ENCODE assay signal across 11 cellular contexts in genomic region chr14:89444044-89444443, GRCh38. TPM values are rescaled to one million over a fixed set of nuclear protein-coding genes. Genes with fewer than 3 reads are reported as not detected.
DNase-seq lines count a peak whose midpoint lies in the region; ATAC-seq, FAIRE-seq and TF ChIP-seq lines count a peak whose summit lies in the region.
"Had no signal": no experiment of that assay in that cellular context is flagged by ENCODE, and none has a peak within 500 bp of the region (broad histone marks: within the 10 kb centered on the region; RNA-seq: fewer than 3 reads in every experiment).

No MANE protein-coding gene starts in this region.

- no peaks in the 10 kb centered on the region for H3K9me3 ChIP-seq in CD8-positive, alpha-beta memory T cell (ENCODE audit: low read length)
- no peaks in the 10 kb centered on the region for H3K9me3 ChIP-seq in suprapubic skin

- peak; percentile 42 for ATAC-seq in HG03175 (IDR thresholded peaks at IDR 0.05; ENCODE audit: unreplicated experiment)
- peak; percentile 56 for ATAC-seq in activated T-helper 17 cell treated with anti-CD3 and anti-CD28 coated beads, Interleukin-2, amount 50 U/mL, for 72 hours (replicated peaks)
- peak in 1 of 2 donors; percentile 28 for ATAC-seq in naive thymus-derived CD8-positive, alpha-beta T cell
- ATAC-seq: Panc1 had no signal

- no peak for FAIRE-seq in RCC 7860 (lab: Jason Lieb, UNC)

- CTCF ChIA-PET in CD8-positive, alpha-beta memory T cell (lab: Charles Lee) = interaction anchor here (1.6 kb wide), 1 partner anchor 23 kb away, joined by 4 read pairs; no protein-coding TSS in a partner anchor

- no peaks in the 10 kb centered on the region for H3K27me3 ChIP-seq in CD8-positive, alpha-beta memory T cell (ENCODE audit: insufficient read depth, low read length, poor library complexity, severe bottlenecking)
- H3K27me3 ChIP-seq in suprapubic skin = no peaks in the 10 kb centered on the region

- peak overlapping the region; percentile 4 to 84 (median 37) for H3K27ac Mint-ChIP-seq in CD8-positive, alpha-beta memory T cell
- H3K27ac Mint-ChIP-seq in activated T-helper 17 cell treated with anti-CD3 and anti-CD28 coated beads, Interleukin-2, amount 50 U/mL, for 72 hours = peak overlapping the region; percentile 81
- H3K27ac Mint-ChIP-seq in naive thymus-derived CD8-positive, alpha-beta T cell = peak overlapping the region; percentile 69 to 96 (median 83)

- H3K4me1 Mint-ChIP-seq in CD8-positive, alpha-beta memory T cell = peaks cover 56 to 78% (median 69%) of the 10 kb centered on the region in 3 donors
- H3K4me1 Mint-ChIP-seq in activated T-helper 17 cell treated with anti-CD3 and anti-CD28 coated beads, Interleukin-2, amount 50 U/mL, for 72 hours = peaks cover 26% of the 10 kb centered on the region
- peaks cover 32 to 86% (median 79%) of the 10 kb centered on the region in 4 donors for H3K4me1 Mint-ChIP-seq in naive thymus-derived CD8-positive, alpha-beta T cell

- H3K4me1 ChIP-seq in CD8-positive, alpha-beta memory T cell (ENCODE audit: insufficient read depth, low read length) = peaks cover 43% of the 10 kb centered on the region
- peaks cover 10% of the 10 kb centered on the region for H3K4me1 ChIP-seq in suprapubic skin

- TF ChIP-seq CTCF in suprapubic skin (IDR thresholded peaks at IDR 0.05) = no peak

- H3K4me3 Mint-ChIP-seq in CD8-positive, alpha-beta memory T cell = peak overlapping the region in 5 of 7 donors; percentile 14 to 64 (median 30)
- H3K4me3 Mint-ChIP-seq in activated T-helper 17 cell treated with anti-CD3 and anti-CD28 coated beads, Interleukin-2, amount 50 U/mL, for 72 hours = peak overlapping the region; percentile 65
- H3K4me3 Mint-ChIP-seq in naive thymus-derived CD8-positive, alpha-beta T cell = peak overlapping the region; percentile 40 to 79 (median 74)

- no peak overlapping the region for H3K4me3 ChIP-seq in CD8-positive, alpha-beta memory T cell (ENCODE audit: low read length)
- no peak overlapping the region for H3K4me3 ChIP-seq in suprapubic skin

- no peak for TF ChIP-seq POLR2A in suprapubic skin (IDR thresholded peaks at IDR 0.05)

- no peak for TF ChIP-seq EP300 in suprapubic skin (IDR thresholded peaks at IDR 0.05)

- POLR2A ChIA-PET in CD8-positive, alpha-beta memory T cell (lab: Charles Lee) = interaction anchor here (0.6 kb wide), 1 partner anchor 301 kb away, joined by 5 read pairs; no protein-coding TSS in a partner anchor
- POLR2A ChIA-PET in naive thymus-derived CD8-positive, alpha-beta T cell (lab: Charles Lee) = interaction anchor here (0.7 to 2.9 kb wide), 8 partner anchors 8 to 1281 kb away, joined by 3 to 11 read pairs (median 4); no protein-coding TSS in a partner anchor

- H3K27ac ChIP-seq in CD8-positive, alpha-beta memory T cell (ENCODE audit: low read depth, low read length) = no peak overlapping the region
- no peak overlapping the region for H3K27ac ChIP-seq in suprapubic skin

- no peaks in the 10 kb centered on the region for H3K36me3 ChIP-seq in CD8-positive, alpha-beta memory T cell (ENCODE audit: insufficient read depth, low read length)
- no peaks in the 10 kb centered on the region for H3K36me3 ChIP-seq in suprapubic skin

- no peaks in the 10 kb centered on the region for H3K9me3 Mint-ChIP-seq in CD8-positive, alpha-beta memory T cell
- no peaks in the 10 kb centered on the region for H3K9me3 Mint-ChIP-seq in activated T-helper 17 cell treated with anti-CD3 and anti-CD28 coated beads, Interleukin-2, amount 50 U/mL, for 72 hours
- H3K9me3 Mint-ChIP-seq in naive thymus-derived CD8-positive, alpha-beta T cell = no peaks in the 10 kb centered on the region

- no peaks in the 10 kb centered on the region for H3K27me3 Mint-ChIP-seq in CD8-positive, alpha-beta memory T cell
- H3K27me3 Mint-ChIP-seq in activated T-helper 17 cell treated with anti-CD3 and anti-CD28 coated beads, Interleukin-2, amount 50 U/mL, for 72 hours = no peaks in the 10 kb centered on the region
- H3K27me3 Mint-ChIP-seq in naive thymus-derived CD8-positive, alpha-beta T cell = no peaks in the 10 kb centered on the region

- H3K36me3 Mint-ChIP-seq in CD8-positive, alpha-beta memory T cell = peaks cover 2 to 20% (median 5%) of the 10 kb centered on the region in 3 donors
- H3K36me3 Mint-ChIP-seq in activated T-helper 17 cell treated with anti-CD3 and anti-CD28 coated beads, Interleukin-2, amount 50 U/mL, for 72 hours (ENCODE audit: low read depth) = no peaks in the 10 kb centered on the region
- no peaks in the 10 kb centered on the region for H3K36me3 Mint-ChIP-seq in naive thymus-derived CD8-positive, alpha-beta T cell

- DNase-seq in CD8-positive, alpha-beta memory T cell = no peak
- no peak for DNase-seq in naive thymus-derived CD8-positive, alpha-beta T cell
- DNase-seq in NCI-H510A treated with DMSO at 0.1 percent for 48 hours (lab: John Stamatoyannopoulos, UW) = no peak
- no peak for DNase-seq in RCC 7860 (ENCODE audit: low spot score)
- no peak for DNase-seq in suprapubic skin (ENCODE audit: low spot score in 2 of 2)
- DNase-seq in Kasumi-1 (lab: John Stamatoyannopoulos, UW) = no peak
- DNase-seq: DMS153, nucleus accumbens had no signal

- WGBS in suprapubic skin = 79% methylated on average over 3 of the region's 3 CpGs

RNA-seq across cellular contexts. Expression of gene FOXN3, which starts 27.0 kb away (rescaled TPM):
- 10 to 100 TPM; 73.9 to 74.8 TPM for total RNA-seq in CD8-positive, alpha-beta memory T cell
- 136 TPM for polyA plus RNA-seq in CD8-positive, alpha-beta memory T cell
- total RNA-seq in activated T-helper 17 cell treated with anti-CD3 and anti-CD28 coated beads, Interleukin-2, amount 50 U/mL, for 72 hours = 10 to 100 TPM; 56.9 to 82.3 TPM
- total RNA-seq in naive thymus-derived CD8-positive, alpha-beta T cell = 100 to 1,000 TPM; 125 to 141 TPM
- polyA plus RNA-seq in naive thymus-derived CD8-positive, alpha-beta T cell = 100 to 1,000 TPM; 107 to 148 (median 116) TPM
- 100 to 1,000 TPM; 117 to 272 (median 172) TPM for total RNA-seq in suprapubic skin
